In genomic region chr3:125186261-125186770, GRCh38 we compare ENCODE assay signal across 10 cellular contexts. TPM values are rescaled to one million over a fixed set of nuclear protein-coding genes. Genes with fewer than 3 reads are reported as not detected.
DNase-seq lines count a peak whose midpoint lies in the region; ATAC-seq and TF ChIP-seq lines count a peak whose summit lies in the region.
"Had no signal": no experiment of that assay in that cellular context is flagged by ENCODE, and none has a peak within 500 bp of the region (broad histone marks: within the 10 kb centered on the region; RNA-seq: fewer than 3 reads in every experiment).

No MANE protein-coding gene starts in this region.

- peak overlapping the region; percentile 60 for H3K4me3 Mint-ChIP-seq in glutamatergic neuron (ENCODE audit: unreplicated experiment)
- H3K4me3 Mint-ChIP-seq: activated naive CD4-positive, alpha-beta T cell treated with anti-CD3 and anti-CD28 coated beads, Interleukin-2, amount 50 U/mL, for 24 hours had no signal

- peaks cover 26% of the 10 kb centered on the region for H3K4me1 Mint-ChIP-seq in glutamatergic neuron (ENCODE audit: low read depth, unreplicated experiment)

- H3K36me3 Mint-ChIP-seq in glutamatergic neuron (ENCODE audit: unreplicated experiment) = no peaks in the 10 kb centered on the region
- H3K36me3 Mint-ChIP-seq: activated naive CD4-positive, alpha-beta T cell treated with anti-CD3 and anti-CD28 coated beads, Interleukin-2, amount 50 U/mL, for 24 hours had no signal

- peak overlapping the region; percentile 95 for H3K27ac Mint-ChIP-seq in glutamatergic neuron (ENCODE audit: unreplicated experiment)
- H3K27ac Mint-ChIP-seq: activated naive CD4-positive, alpha-beta T cell treated with anti-CD3 and anti-CD28 coated beads, Interleukin-2, amount 50 U/mL, for 24 hours had no signal

- peaks cover 10% of the 10 kb centered on the region for H3K9me3 Mint-ChIP-seq in glutamatergic neuron (ENCODE audit: unreplicated experiment)
- H3K9me3 Mint-ChIP-seq: activated naive CD4-positive, alpha-beta T cell treated with anti-CD3 and anti-CD28 coated beads, Interleukin-2, amount 50 U/mL, for 24 hours had no signal

- TF ChIP-seq CTCF in glutamatergic neuron (IDR thresholded peaks at IDR 0.05; ENCODE audit: partially characterized antibody, unreplicated experiment) = no peak

- peaks cover 5% of the 10 kb centered on the region for H3K27me3 Mint-ChIP-seq in glutamatergic neuron (ENCODE audit: unreplicated experiment)
- H3K27me3 Mint-ChIP-seq: activated naive CD4-positive, alpha-beta T cell treated with anti-CD3 and anti-CD28 coated beads, Interleukin-2, amount 50 U/mL, for 24 hours had no signal

- DNase-seq in AG08396 (ENCODE audit: low spot score) (peak; percentile 34), glutamatergic neuron (no peak), GM19238 (ENCODE audit: insufficient read length, low spot score) (no peak), KG1 (lab: John Stamatoyannopoulos, UW) (no peak), NCI-H2029 (lab: John Stamatoyannopoulos, UW) (no peak), NCI-H2029 treated with DMSO at 0.1 percent for 48 hours (lab: John Stamatoyannopoulos, UW) (no peak)
- DNase-seq: EL had no signal

- ATAC-seq in GM18867 (IDR thresholded peaks at IDR 0.05; ENCODE audit: unreplicated experiment) (peak; percentile 70), HG03432 (IDR thresholded peaks at IDR 0.05; ENCODE audit: unreplicated experiment) (peak; percentile 84)

RNA-seq across cellular contexts. Expression of gene SLC12A8, which starts 26.2 kb away (rescaled TPM):
- total RNA-seq in glutamatergic neuron (ENCODE audit: unreplicated experiment) = 2.4 TPM
